ENCODE assay signal across 26 cellular contexts in the genomic region with DNA sequence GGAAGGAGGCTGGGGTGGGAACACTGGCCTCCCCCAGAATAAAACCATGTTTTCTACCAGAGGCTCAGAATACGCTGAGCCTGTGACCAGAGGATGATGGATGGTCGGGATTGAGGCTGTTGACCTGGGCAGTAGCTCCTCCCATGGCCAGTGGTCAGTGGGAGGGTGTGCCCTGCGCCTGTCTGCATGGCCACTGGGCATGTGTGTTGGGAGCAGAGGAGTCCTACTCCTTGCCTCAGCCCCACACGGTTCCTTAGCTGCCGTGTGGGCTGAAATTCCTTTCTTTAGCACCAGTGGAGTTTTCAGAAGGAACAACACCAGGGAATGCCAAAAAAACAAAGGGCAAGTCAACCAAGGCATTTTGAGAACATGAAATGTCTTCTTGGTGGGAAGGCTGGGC. TPM values are rescaled to one million over a fixed set of nuclear protein-coding genes. Genes with fewer than 3 reads are reported as not detected.
DNase-seq lines count a peak whose midpoint lies in the region; ATAC-seq, FAIRE-seq and TF ChIP-seq lines count a peak whose summit lies in the region.
"Had no signal": no experiment of that assay in that cellular context is flagged by ENCODE, and none has a peak within 500 bp of the region (broad histone marks: within the 10 kb centered on the region; RNA-seq: fewer than 3 reads in every experiment).

No MANE protein-coding gene starts in this region.

- H3K4me1 Mint-ChIP-seq in activated naive CD4-positive, alpha-beta T cell treated with anti-CD3 and anti-CD28 coated beads for 36 hours (ENCODE audit: low read depth), result peaks cover 9% of the 10 kb centered on the region

- TF ChIP-seq CTCF in DND-41 (IDR thresholded peaks at IDR 0.05; ENCODE audit: borderline replicate concordance, extremely low read depth, low read length, poor library complexity, severe bottlenecking), result no peak
- no peak for TF ChIP-seq CTCF in MM.1S (IDR thresholded peaks at IDR 0.05; ENCODE audit: low read length)
- no peak for TF ChIP-seq CTCF in H1 (IDR thresholded peaks at IDR 0.05; ENCODE audit: control extremely low read depth in 1 of 3, insufficient read depth in 1 of 3, low read depth in 1 of 3, low read length in 3 of 3)

- H2AK5ac ChIP-seq in H1 (ENCODE audit: low read depth, low read length), result 0 out of 2 replicates have a peak overlapping the region, but pooled peaks have one; percentile 56

- intact Hi-C loops in activated naive CD4-positive, alpha-beta T cell treated with anti-CD3 and anti-CD28 coated beads for 36 hours (cut with micrococcal nuclease), result no loop called here

- DNase-seq in DND-41, result no peak
- no peak for DNase-seq in MM.1S
- no peak for DNase-seq in H1 (ENCODE audit: low read depth in 1 of 2, low spot score in 2 of 2)
- DNase-seq in stimulated activated naive CD8-positive, alpha-beta T cell treated with anti-CD3 and anti-CD28 coated beads, Interleukin-15, Interleukin-2, amounts not matched to agents 100 U/mL and 50 U/mL, for 24 hours, result no peak
- no peak for DNase-seq in activated naive CD4-positive, alpha-beta T cell treated with anti-CD3 and anti-CD28 coated beads for 36 hours
- DNase-seq: activated CD8-positive, alpha-beta memory T cell treated with anti-CD3 and anti-CD28 coated beads, Interleukin-2, amount 50 U/mL, for 48 hours; activated CD8-positive, alpha-beta T cell treated with anti-CD3 and anti-CD28 coated beads for 36 hours; activated naive CD4-positive, alpha-beta T cell treated with anti-CD3 and anti-CD28 coated beads, Interleukin-2, amount 10 ng/mL, durations not matched to agents 7 days and 5 days; adrenal gland; body of pancreas; Calu3; DMS79; GF-D8; NCI-H1105; NCI-H187 treated with DMSO at 0.1 percent for 48 hours; NCI-H2171; NCI-H510A treated with DMSO at 0.1 percent for 48 hours; OCI-M1; T-helper 2 cell had no signal

- H3K9me3 ChIP-seq in DND-41 (ENCODE audit: insufficient read depth, low read length, severe bottlenecking) (no peaks in the 10 kb centered on the region), MM.1S (replicated peaks; ENCODE audit: insufficient read depth, low read length) (no peaks in the 10 kb centered on the region), H1 (ENCODE audit: insufficient read depth in 2 of 2, low read depth in 1 of 2, low read length in 1 of 2) (no peaks in the 10 kb centered on the region), stomach smooth muscle (ENCODE audit: control insufficient read depth in 2 of 2, low read length in 2 of 2) (no peaks in the 10 kb centered on the region)
- H3K9me3 ChIP-seq: adrenal gland, body of pancreas had no signal

- H3K79me1 ChIP-seq in H1 (ENCODE audit: low read depth, low read length), result peaks cover 16% of the 10 kb centered on the region

- peak overlapping the region; percentile 89 for H3K4me2 ChIP-seq in DND-41 (ENCODE audit: insufficient read depth, low read length)
- peak overlapping the region; percentile 95; the same call in 1 of the 2 replicates for H3K4me2 ChIP-seq in MM.1S (ENCODE audit: low read depth, low read length)
- H3K4me2 ChIP-seq in H1 (ENCODE audit: insufficient read depth in 1 of 2, low read depth in 2 of 2, low read length in 2 of 2), result no peak overlapping the region

- POLR2A ChIA-PET in H1 (lab: Charles Lee; ENCODE audit: partially characterized antibody), result interaction anchor here (0.8 to 40.7 kb wide), 6 partner anchors 6 to 58 kb away, joined by 3 to 1250 read pairs (median 9); a partner anchor contains a TSS

- 0 out of 2 replicates have a peak overlapping the region, but pooled peaks have one; percentile 75 for H2BK12ac ChIP-seq in H1 (ENCODE audit: low read depth, low read length)

- H2AFZ ChIP-seq in DND-41 (ENCODE audit: low read depth, low read length), result no peak overlapping the region
- no peak overlapping the region for H2AFZ ChIP-seq in MM.1S (ENCODE audit: low read length)
- H2AFZ ChIP-seq in H1 (ENCODE audit: low read length), result no peak overlapping the region

- H3K9me3 Mint-ChIP-seq in activated naive CD4-positive, alpha-beta T cell treated with anti-CD3 and anti-CD28 coated beads for 36 hours, result no peaks in the 10 kb centered on the region
- H3K9me3 Mint-ChIP-seq: activated CD8-positive, alpha-beta T cell treated with anti-CD3 and anti-CD28 coated beads for 36 hours; activated naive CD4-positive, alpha-beta T cell treated with anti-CD3 and anti-CD28 coated beads, Interleukin-2, amount 10 ng/mL, durations not matched to agents 7 days and 5 days; activated T-helper 1 cell treated with anti-CD3 and anti-CD28 coated beads, Interleukin-12 subunit alpha, Interleukin-12 subunit beta, Interleukin-2, Interleukin-4 antibody, amounts not matched to agents 30 ng/mL and 10 ng/mL and 1 ng/mL, durations not matched to agents 14 hours and 24 hours and 36 hours; nephron; stimulated activated effector memory CD8-positive, alpha-beta T cell treated with anti-CD3 and anti-CD28 coated beads, Interleukin-12 subunit alpha, Interleukin-12 subunit beta, amount 100 ng/mL, for 72 hours had no signal

- H3K27me3 Mint-ChIP-seq in activated naive CD4-positive, alpha-beta T cell treated with anti-CD3 and anti-CD28 coated beads for 36 hours (ENCODE audit: low read depth), result no peaks in the 10 kb centered on the region
- H3K27me3 Mint-ChIP-seq: activated CD8-positive, alpha-beta T cell treated with anti-CD3 and anti-CD28 coated beads for 36 hours had no signal

- H3K36me3 Mint-ChIP-seq in activated naive CD4-positive, alpha-beta T cell treated with anti-CD3 and anti-CD28 coated beads for 36 hours (ENCODE audit: low read depth), result no peaks in the 10 kb centered on the region
- H3K36me3 Mint-ChIP-seq: activated naive CD4-positive, alpha-beta T cell treated with anti-CD3 and anti-CD28 coated beads, Interleukin-2, amount 10 ng/mL, durations not matched to agents 7 days and 5 days had no signal

- peak overlapping the region; percentile 74 for H4K8ac ChIP-seq in H1 (ENCODE audit: extremely low read depth, insufficient read depth, low read length)

- H3K4ac ChIP-seq in H1 (replicated peaks; ENCODE audit: insufficient read length, low read depth, low read length), result no peak overlapping the region

- H3K23ac ChIP-seq in H1 (ENCODE audit: insufficient read length), result no peak overlapping the region

- ATAC-seq in DND-41 (ENCODE audit: insufficient read depth, low read depth) (no peak), GM18520 (IDR thresholded peaks at IDR 0.05; ENCODE audit: unreplicated experiment) (no peak)
- no peak for ATAC-seq in stimulated activated naive CD8-positive, alpha-beta T cell treated with anti-CD3 and anti-CD28 coated beads, Interleukin-15, Interleukin-2, amounts not matched to agents 100 U/mL and 50 U/mL, for 24 hours
- ATAC-seq: activated CD8-positive, alpha-beta T cell treated with anti-CD3 and anti-CD28 coated beads for 36 hours; body of pancreas; stimulated activated effector memory CD8-positive, alpha-beta T cell treated with anti-CD3 and anti-CD28 coated beads, Interleukin-12 subunit alpha, Interleukin-12 subunit beta, amount 100 ng/mL, for 72 hours had no signal

- no peak overlapping the region for H3K27ac Mint-ChIP-seq in activated naive CD4-positive, alpha-beta T cell treated with anti-CD3 and anti-CD28 coated beads for 36 hours
- H3K27ac Mint-ChIP-seq: activated CD8-positive, alpha-beta T cell treated with anti-CD3 and anti-CD28 coated beads for 36 hours; activated naive CD4-positive, alpha-beta T cell treated with anti-CD3 and anti-CD28 coated beads, Interleukin-2, amount 10 ng/mL, durations not matched to agents 7 days and 5 days; activated T-helper 1 cell treated with anti-CD3 and anti-CD28 coated beads, Interleukin-12 subunit alpha, Interleukin-12 subunit beta, Interleukin-2, Interleukin-4 antibody, amounts not matched to agents 30 ng/mL and 10 ng/mL and 1 ng/mL, durations not matched to agents 14 hours and 24 hours and 36 hours; stimulated activated effector memory CD8-positive, alpha-beta T cell treated with anti-CD3 and anti-CD28 coated beads, Interleukin-12 subunit alpha, Interleukin-12 subunit beta, amount 100 ng/mL, for 72 hours had no signal

- H2BK20ac ChIP-seq in H1 (ENCODE audit: low read length), result 0 out of 2 replicates have a peak overlapping the region, but pooled peaks have one; percentile 32

- CTCF ChIA-PET in H1 (lab: Charles Lee; ENCODE audit: partially characterized antibody), result interaction anchor here (1.1 to 12.9 kb wide), 6 partner anchors 10 to 46 kb away, joined by 4 to 189 read pairs (median 86); a partner anchor contains a TSS
- CTCF ChIA-PET in activated naive CD4-positive, alpha-beta T cell treated with anti-CD3 and anti-CD28 coated beads for 36 hours (lab: Charles Lee), result interaction anchor here (1.3 to 4.3 kb wide), 2 partner anchors 8 to 47 kb away, joined by 4 to 28 read pairs; no protein-coding TSS in a partner anchor

- no peak overlapping the region for H3K56ac ChIP-seq in H1 (replicated peaks; ENCODE audit: insufficient read length, low read depth, low read length)

- no peaks in the 10 kb centered on the region for H3K36me3 ChIP-seq in DND-41 (ENCODE audit: insufficient read depth, low read length)
- H3K36me3 ChIP-seq in MM.1S (replicated peaks; ENCODE audit: insufficient read depth, low read length), result no peaks in the 10 kb centered on the region
- peaks cover 9 to 29% (median 20%) of the 10 kb centered on the region in 4 experiments; a peak in 7 of 8 replicates for H3K36me3 ChIP-seq in H1 (ENCODE audit: control insufficient read depth in 2 of 4, insufficient read depth in 4 of 4, low read length in 3 of 4)
- no peaks in the 10 kb centered on the region for H3K36me3 ChIP-seq in stomach smooth muscle (ENCODE audit: control insufficient read depth in 2 of 2, insufficient read depth in 2 of 2, low read length in 2 of 2)
- H3K36me3 ChIP-seq: adrenal gland had no signal

- TF ChIP-seq RAD21 in H1 (IDR thresholded peaks at IDR 0.05 in 1 of 2, conservative IDR thresholded peaks at IDR 0.05 in 1 of 2; ENCODE audit: low read depth in 2 of 2, low read length in 2 of 2), result no peak

- H3K4me3 ChIP-seq in DND-41 (ENCODE audit: low read depth in 1 of 2, low read length in 2 of 2), result no peak overlapping the region
- H3K4me3 ChIP-seq in MM.1S (ENCODE audit: low read length), result no peak overlapping the region
- no peak overlapping the region for H3K4me3 ChIP-seq in H1 (ENCODE audit: extremely low read depth in 1 of 4, insufficient read depth in 2 of 4, low read depth in 3 of 4, low read length in 4 of 4)
- peak overlapping the region; percentile 70 to 73 for H3K4me3 ChIP-seq in stomach smooth muscle (ENCODE audit: low read length in 2 of 2)
- H3K4me3 ChIP-seq: adrenal gland, body of pancreas, SK-N-MC had no signal

- H2BK120ac ChIP-seq in H1 (replicated peaks; ENCODE audit: low read depth, low read length), result no peak overlapping the region

- peaks cover under 1% of the 10 kb centered on the region for H3K27me3 ChIP-seq in DND-41 (ENCODE audit: insufficient read depth, low read length, poor library complexity)
- no peaks in the 10 kb centered on the region for H3K27me3 ChIP-seq in MM.1S (replicated peaks; ENCODE audit: insufficient read depth, low read length)
- H3K27me3 ChIP-seq in H1 (replicated peaks in 1 of 4; ENCODE audit: control insufficient read depth in 3 of 4, extremely low read depth in 1 of 4, insufficient read depth in 3 of 4, low read length in 3 of 4), result no peaks in the 10 kb centered on the region
- peaks cover 0 to 3% of the 10 kb centered on the region in 2 donors for H3K27me3 ChIP-seq in stomach smooth muscle (ENCODE audit: control insufficient read depth in 1 of 2, insufficient read depth in 2 of 2, low read length in 2 of 2)
- H3K27me3 ChIP-seq: adrenal gland, body of pancreas had no signal

- no peak overlapping the region for H3K14ac ChIP-seq in H1 (ENCODE audit: insufficient read length)

- no peaks in the 10 kb centered on the region for H3K23me2 ChIP-seq in H1 (ENCODE audit: low read depth, low read length)

- H4K91ac ChIP-seq in H1 (replicated peaks; ENCODE audit: insufficient read length, low read length), result no peak overlapping the region

- H4K5ac ChIP-seq in H1 (ENCODE audit: insufficient read length, low read depth, low read length), result no peak overlapping the region

- no peak overlapping the region for H3K27ac ChIP-seq in DND-41 (ENCODE audit: low read length)
- H3K27ac ChIP-seq in MM.1S (ENCODE audit: low read length), result no peak overlapping the region
- peak overlapping the region; percentile 65; the same call in 1 of the 2 replicates for H3K27ac ChIP-seq in H1 (ENCODE audit: low read depth, low read length)
- no peak overlapping the region for H3K27ac ChIP-seq in stomach smooth muscle (ENCODE audit: low read length)
- H3K27ac ChIP-seq: adrenal gland, body of pancreas, SK-N-MC had no signal

- WGBS in H1 (ENCODE audit: extremely low coverage in 1 of 2, insufficient coverage in 1 of 2, insufficient read length in 1 of 2, insufficient replicate concordance in 2 of 2, low coverage in 1 of 2, low lambda C conversion rate in 2 of 2, missing lambda C conversion rate in 1 of 2), 2 experiments, result 96% methylated on average over 5 of the region's 5 CpGs; no CpG with 5 or more reads in 1 of the 2 experiments

- H3K9me2 ChIP-seq in MM.1S (replicated peaks; ENCODE audit: insufficient read depth, low read length), result no peaks in the 10 kb centered on the region

- peak overlapping the region; percentile 56; the same call in 1 of the 2 replicates for H3K9ac ChIP-seq in DND-41 (ENCODE audit: low read depth, low read length)
- no peak overlapping the region; the same call in 1 of the 2 replicates for H3K9ac ChIP-seq in MM.1S (ENCODE audit: low read length)
- no peak overlapping the region for H3K9ac ChIP-seq in H1 (replicated peaks in 1 of 4; ENCODE audit: extremely low read depth in 1 of 4, low read depth in 3 of 4, low read length in 3 of 4)
- peak overlapping the region; percentile 42 to 59 for H3K9ac ChIP-seq in stomach smooth muscle (ENCODE audit: low read length in 2 of 2)

- H3K4me1 ChIP-seq in DND-41 (ENCODE audit: insufficient read depth, low read length) (peaks cover 31% of the 10 kb centered on the region), MM.1S (ENCODE audit: low read length) (peaks cover 14% of the 10 kb centered on the region), H1 (replicated peaks in 1 of 4; ENCODE audit: control insufficient read depth in 3 of 4, insufficient read depth in 4 of 4, low read length in 3 of 4) (peaks cover 10 to 58% (median 33%) of the 10 kb centered on the region in 4 experiments), stomach smooth muscle (ENCODE audit: control insufficient read depth, insufficient read depth, low read length) (peaks cover 21% of the 10 kb centered on the region)

- H2BK15ac ChIP-seq in H1 (ENCODE audit: low read length), result 0 out of 2 replicates have a peak overlapping the region, but pooled peaks have one; percentile 25

- H3F3A ChIP-seq in MM.1S (ENCODE audit: insufficient read depth, low read length), result 0 out of 2 replicates have a peak, but pooled peaks cover 4% of the 10 kb centered on the region

- FAIRE-seq in H1 (lab: Jason Lieb, UNC), result no peak
- FAIRE-seq: endothelial cell of umbilical vein had no signal

- peak overlapping the region; percentile 96 for H2BK5ac ChIP-seq in H1 (ENCODE audit: low read depth, low read length)

- H3K4me3 Mint-ChIP-seq in activated naive CD4-positive, alpha-beta T cell treated with anti-CD3 and anti-CD28 coated beads for 36 hours, result no peak overlapping the region
- H3K4me3 Mint-ChIP-seq: activated CD8-positive, alpha-beta T cell treated with anti-CD3 and anti-CD28 coated beads for 36 hours; activated naive CD4-positive, alpha-beta T cell treated with anti-CD3 and anti-CD28 coated beads, Interleukin-2, amount 10 ng/mL, durations not matched to agents 7 days and 5 days; activated T-helper 1 cell treated with anti-CD3 and anti-CD28 coated beads, Interleukin-12 subunit alpha, Interleukin-12 subunit beta, Interleukin-2, Interleukin-4 antibody, amounts not matched to agents 30 ng/mL and 10 ng/mL and 1 ng/mL, durations not matched to agents 14 hours and 24 hours and 36 hours; stimulated activated effector memory CD8-positive, alpha-beta T cell treated with anti-CD3 and anti-CD28 coated beads, Interleukin-12 subunit alpha, Interleukin-12 subunit beta, amount 100 ng/mL, for 72 hours had no signal

- TF ChIP-seq POLR2A in H1 (IDR thresholded peaks at IDR 0.05; ENCODE audit: control extremely low read depth in 1 of 2, low read depth in 2 of 2, low read length in 2 of 2), result no peak; a peak in 1 of 3 replicates

- H3K79me2 ChIP-seq in DND-41 (ENCODE audit: insufficient read depth, low read length) (no peaks in the 10 kb centered on the region), MM.1S (ENCODE audit: low read length) (peaks cover 9% of the 10 kb centered on the region), H1 (ENCODE audit: control insufficient read depth in 1 of 2, insufficient read depth in 2 of 2, low read length in 2 of 2) (peaks cover 5 to 41% of the 10 kb centered on the region in 2 experiments; a peak in 3 of 4 replicates)

- no peak for TF ChIP-seq EP300 in H1 (IDR thresholded peaks at IDR 0.05; ENCODE audit: borderline replicate concordance in 1 of 2, low read depth in 2 of 2, low read length in 2 of 2)

- peaks cover 3% of the 10 kb centered on the region; the same call in 1 of the 2 replicates for H4K20me1 ChIP-seq in DND-41 (ENCODE audit: insufficient read depth, low read length)
- H4K20me1 ChIP-seq in MM.1S (ENCODE audit: insufficient read depth, low read length), result no peaks in the 10 kb centered on the region
- peaks cover 7 to 12% of the 10 kb centered on the region in 2 experiments for H4K20me1 ChIP-seq in H1 (replicated peaks in 1 of 2; ENCODE audit: control insufficient read depth in 1 of 2, insufficient read depth in 2 of 2, low read length in 2 of 2)

- H3K18ac ChIP-seq in H1 (ENCODE audit: extremely low read depth, low read length), result no peak overlapping the region; the same call in 1 of the 2 replicates

RNA-seq across cellular contexts. Expression of a gene that starts 8.5 kb away (rescaled TPM):
- 74.6 and 75.9 TPM in 2 replicates for total RNA-seq in H1 (2021; fragmentation: NEBNext Ultra II Directional; extraction: Animal tissue kit (Norgen Biotek cat#: 25700))
- 90.2 and 106 TPM in 2 replicates for polyA plus RNA-seq in H1 (2011; rRNA removed)
- 105 TPM for polyA plus RNA-seq in H1 (2011; cell fraction: cytosol; rRNA removed)
- polyA plus RNA-seq in H1 (2011; cell fraction: nucleus; rRNA removed), result 153 TPM
- 65.3 to 93.7 TPM (median 87.0 TPM) in 4 replicates for polyA plus RNA-seq in H1 (2012, experiment 1 of 2)
- 74.6 TPM for polyA plus RNA-seq in H1 (2012, experiment 2 of 2)
- 53.0 TPM for polyA plus RNA-seq in H1 (2013, experiment 1 of 2)
- 51.3 TPM for polyA plus RNA-seq in H1 (2013, experiment 2 of 2)
- 107 and 109 TPM in 2 replicates for polyA minus RNA-seq in H1 (2011; rRNA and poly(A)+ RNA removed)
- polyA minus RNA-seq in H1 (2011; cell fraction: cytosol; rRNA and poly(A)+ RNA removed), result 52.0 TPM
- polyA minus RNA-seq in H1 (2011; cell fraction: nucleus; rRNA and poly(A)+ RNA removed), result 71.2 TPM
- 10 to 100 TPM; 26.0 to 26.7 TPM for total RNA-seq in activated naive CD4-positive, alpha-beta T cell treated with anti-CD3 and anti-CD28 coated beads for 36 hours

RNA-seq across cellular contexts. Expression of a gene that starts 9.0 kb away (rescaled TPM):
- 36.0 and 39.2 TPM in 2 replicates for total RNA-seq in H1 (2021; fragmentation: NEBNext Ultra II Directional; extraction: Animal tissue kit (Norgen Biotek cat#: 25700))
- 13.1 and 23.4 TPM in 2 replicates for polyA plus RNA-seq in H1 (2011; rRNA removed)
- 19.4 TPM for polyA plus RNA-seq in H1 (2011; cell fraction: cytosol; rRNA removed)
- polyA plus RNA-seq in H1 (2011; cell fraction: nucleus; rRNA removed), result 41.9 TPM
- polyA plus RNA-seq in H1 (2012, experiment 1 of 2), result 16.8 to 24.3 TPM (median 21.3 TPM) in 4 replicates
- polyA plus RNA-seq in H1 (2012, experiment 2 of 2), result 18.5 TPM
- polyA plus RNA-seq in H1 (2013, experiment 1 of 2), result 16.7 TPM
- polyA plus RNA-seq in H1 (2013, experiment 2 of 2), result 15.9 TPM
- 13.0 and 17.4 TPM in 2 replicates for polyA minus RNA-seq in H1 (2011; rRNA and poly(A)+ RNA removed)
- polyA minus RNA-seq in H1 (2011; cell fraction: cytosol; rRNA and poly(A)+ RNA removed), result 22.0 TPM
- 32.8 TPM for polyA minus RNA-seq in H1 (2011; cell fraction: nucleus; rRNA and poly(A)+ RNA removed)
- 1 to 10 TPM; 1.4 to 1.6 TPM for total RNA-seq in activated naive CD4-positive, alpha-beta T cell treated with anti-CD3 and anti-CD28 coated beads for 36 hours

RNA-seq across cellular contexts. Expression of a gene that starts 31.3 kb away (rescaled TPM):
- 263 and 281 TPM in 2 replicates for total RNA-seq in H1 (2021; fragmentation: NEBNext Ultra II Directional; extraction: Animal tissue kit (Norgen Biotek cat#: 25700))
- 241 and 344 TPM in 2 replicates for polyA plus RNA-seq in H1 (2011; rRNA removed)
- polyA plus RNA-seq in H1 (2011; cell fraction: cytosol; rRNA removed), result 302 TPM
- polyA plus RNA-seq in H1 (2011; cell fraction: nucleus; rRNA removed), result 166 TPM
- 273 to 334 TPM (median 320 TPM) in 4 replicates for polyA plus RNA-seq in H1 (2012, experiment 1 of 2)
- 440 TPM for polyA plus RNA-seq in H1 (2012, experiment 2 of 2)
- 244 TPM for polyA plus RNA-seq in H1 (2013, experiment 1 of 2)
- polyA plus RNA-seq in H1 (2013, experiment 2 of 2), result 251 TPM
- 58.6 and 61.0 TPM in 2 replicates for polyA minus RNA-seq in H1 (2011; rRNA and poly(A)+ RNA removed)
- 117 TPM for polyA minus RNA-seq in H1 (2011; cell fraction: cytosol; rRNA and poly(A)+ RNA removed)
- polyA minus RNA-seq in H1 (2011; cell fraction: nucleus; rRNA and poly(A)+ RNA removed), result 80.9 TPM
- 100 to 1,000 TPM; 289 to 298 TPM for total RNA-seq in activated naive CD4-positive, alpha-beta T cell treated with anti-CD3 and anti-CD28 coated beads for 36 hours

Comparison
In these comparisons a context has a peak if more than half of its experiments do, and no peak if none do; other contexts are left out.
1. H3K4me2 ChIP-seq: peak in DND-41 (single experiment) and MM.1S (single experiment); none in H1 (0 of 2).
2. H3K4me3 ChIP-seq: peak in stomach smooth muscle (2 of 2); none in DND-41 (0 of 2), MM.1S (single experiment) and H1 (0 of 4).
3. H3K9ac ChIP-seq: peak in DND-41 (single experiment) and stomach smooth muscle (2 of 2); none in MM.1S (single experiment) and H1 (0 of 4).
4. RNA of a gene that starts 9.0 kb away (total RNA-seq): 36.0 to 39.2 TPM in H1; 1.4 to 1.6 TPM in activated naive CD4-positive, alpha-beta T cell treated with anti-CD3 and anti-CD28 coated beads for 36 hours; every median in the first group is over 10 times any median in the second.